ENCODE assay signal across 11 cellular contexts in the genomic region with DNA sequence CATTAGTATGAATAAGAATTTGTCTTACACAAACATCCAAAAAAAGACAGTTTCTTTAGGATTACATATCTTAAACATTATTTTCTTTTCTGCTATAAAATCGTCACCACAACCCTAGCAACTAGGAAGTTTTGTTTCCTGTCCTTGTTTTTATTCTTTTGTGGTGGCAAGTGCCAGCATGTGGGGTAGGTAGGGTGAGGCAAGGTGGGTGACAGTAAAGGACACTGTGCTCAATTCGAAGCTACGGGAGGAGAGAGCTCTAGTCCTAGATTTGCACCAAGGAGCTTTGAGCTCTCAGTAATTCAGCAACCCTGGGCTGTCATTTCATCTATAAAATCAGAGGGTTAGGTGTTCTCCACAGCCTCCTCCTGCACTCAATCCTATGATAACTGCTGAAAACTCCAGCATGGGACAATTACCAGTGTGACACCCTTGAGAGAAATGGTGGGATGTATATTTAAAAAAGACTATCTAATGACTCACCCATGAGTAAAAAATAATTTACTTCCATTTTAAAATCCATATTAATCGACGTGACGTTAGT.
DNase-seq lines count a peak whose midpoint lies in the region; FAIRE-seq and TF ChIP-seq lines count a peak whose summit lies in the region.
"Had no signal": no experiment of that assay in that cellular context is flagged by ENCODE, and none has a peak within 500 bp of the region (broad histone marks: within the 10 kb centered on the region; RNA-seq: fewer than 3 reads in every experiment).

No MANE protein-coding gene starts in this region.

- TF ChIP-seq CTCF in Loucy (conservative IDR thresholded peaks at IDR 0.05; ENCODE audit: low read length) (no peak), dorsolateral prefrontal cortex (IDR thresholded peaks at IDR 0.05 in 54 of 56, conservative IDR thresholded peaks at IDR 0.05 in 2 of 56; ENCODE audit: low read depth in 1 of 56, partially characterized antibody in 56 of 56) (no peak)

- no peak overlapping the region for H2AFZ ChIP-seq in Loucy (ENCODE audit: low read length)

- H3K27ac ChIP-seq in dorsolateral prefrontal cortex = peak overlapping the region in 42 of 59 donors; percentile 0 to 100 (median 48)
- H3K27ac ChIP-seq: WERI-Rb-1 had no signal

- DNase-seq in GM12891 (ENCODE audit: insufficient read length, low spot score) (no peak), dorsolateral prefrontal cortex (no peak), COLO829 (ENCODE audit: low spot score) (no peak), iPS-NIHi7 (ENCODE audit: extremely low spot score) (no peak), NCI-H524 (lab: John Stamatoyannopoulos, UW) (no peak), HT-29 (ENCODE audit: low spot score) (no peak)
- DNase-seq: NCI-H510A, sigmoid colon, WERI-Rb-1 had no signal

- H3K4me1 ChIP-seq in Loucy (ENCODE audit: insufficient read depth, low read length, poor library complexity, severe bottlenecking) (peaks cover 43% of the 10 kb centered on the region), skeletal muscle satellite cell (ENCODE audit: control insufficient read depth, insufficient read depth, low read length) (peaks cover 12% of the 10 kb centered on the region)

- no peaks in the 10 kb centered on the region for H3K27me3 ChIP-seq in Loucy (ENCODE audit: insufficient read depth, low read length, poor library complexity, severe bottlenecking)
- no peaks in the 10 kb centered on the region for H3K27me3 ChIP-seq in dorsolateral prefrontal cortex
- H3K27me3 ChIP-seq in skeletal muscle satellite cell (ENCODE audit: control insufficient read depth, insufficient read depth, low read length) = no peaks in the 10 kb centered on the region
- H3K27me3 ChIP-seq: sigmoid colon had no signal

- TF ChIP-seq POLR2A in GM12891 (IDR thresholded peaks at IDR 0.05; ENCODE audit: low read depth, low read length) = peak; percentile 13; the same call in 1 of the 2 replicates

- peaks cover 10% of the 10 kb centered on the region for H4K20me1 ChIP-seq in Loucy (ENCODE audit: insufficient read depth, low read length, poor library complexity, severe bottlenecking)

- H3K9me2 ChIP-seq in Loucy (replicated peaks; ENCODE audit: low read depth, low read length) = no peaks in the 10 kb centered on the region

- no peaks in the 10 kb centered on the region for H3K9me3 ChIP-seq in Loucy (ENCODE audit: insufficient read depth, low read depth, low read length)
- H3K9me3 ChIP-seq in skeletal muscle satellite cell (replicated peaks; ENCODE audit: low read length) = no peaks in the 10 kb centered on the region
- H3K9me3 ChIP-seq: sigmoid colon had no signal

- H3K9ac ChIP-seq in Loucy (ENCODE audit: low read depth, low read length, poor library complexity, severe bottlenecking) (no peak overlapping the region), skeletal muscle satellite cell (ENCODE audit: low read depth, low read length) (no peak overlapping the region)

- intact Hi-C loops in dorsolateral prefrontal cortex (cut with DNase I) = no loop called here

- H3K4me3 ChIP-seq in Loucy (ENCODE audit: low read length, poor library complexity, severe bottlenecking) (peak overlapping the region; percentile 12), dorsolateral prefrontal cortex (peak overlapping the region in 4 of 59 donors; percentile 3 to 9 (median 5)), skeletal muscle satellite cell (ENCODE audit: low read length) (no peak overlapping the region)
- H3K4me3 ChIP-seq: sigmoid colon had no signal

- H3K4me2 ChIP-seq in Loucy (ENCODE audit: low read depth, low read length, poor library complexity, severe bottlenecking) (peak overlapping the region; percentile 60), skeletal muscle satellite cell (ENCODE audit: low read length) (peak overlapping the region; percentile 7)

- FAIRE-seq in GM12891 (lab: Jason Lieb, UNC) = no peak

- H3K36me3 ChIP-seq in Loucy (ENCODE audit: insufficient read depth, low read length) (no peaks in the 10 kb centered on the region), skeletal muscle satellite cell (ENCODE audit: insufficient read depth, low read length) (no peaks in the 10 kb centered on the region)
- H3K36me3 ChIP-seq: sigmoid colon, WERI-Rb-1 had no signal

- H3F3A ChIP-seq in Loucy (ENCODE audit: low read depth) = no peaks in the 10 kb centered on the region

- peaks cover 77% of the 10 kb centered on the region for H3K79me2 ChIP-seq in Loucy (ENCODE audit: insufficient read depth, low read length)

TF ChIP-seq in GM12891, 5 proteins besides CTCF, POLR2A, EP300 and RAD21:
- TF ChIP-seq POLR2AphosphoS5 (IDR thresholded peaks at IDR 0.05; ENCODE audit: low read depth, low read length) = no peak
- no peak for TF ChIP-seq TAF1 (IDR thresholded peaks at IDR 0.05; ENCODE audit: low read depth, low read length)
- TF ChIP-seq PAX5 (IDR thresholded peaks at IDR 0.05; ENCODE audit: insufficient read depth, low read length, severe bottlenecking) = no peak
- TF ChIP-seq POU2F2 (IDR thresholded peaks at IDR 0.05; ENCODE audit: low read depth, low read length) = no peak
